1 cellular context compared by ENCODE assay signal in genomic region chr19:18635831-18636182, GRCh38.
TF ChIP-seq lines count a peak whose summit lies in the region.

No MANE protein-coding gene starts in this region.

TF ChIP-seq in HCT116, 20 proteins besides CTCF, POLR2A, EP300 and RAD21:
- TF ChIP-seq REST (IDR thresholded peaks at IDR 0.05; ENCODE audit: low read depth) (no peak), EZH2 (IDR thresholded peaks at IDR 0.05) (no peak), CBX3 (IDR thresholded peaks at IDR 0.05; ENCODE audit: low read depth) (no peak), ATF3 (IDR thresholded peaks at IDR 0.05) (no peak), FOSL1 (IDR thresholded peaks at IDR 0.05; ENCODE audit: low read depth) (no peak), EGR1 (IDR thresholded peaks at IDR 0.05; ENCODE audit: low read depth) (no peak), SP1 (IDR thresholded peaks at IDR 0.05; ENCODE audit: low read depth) (no peak), YY1 (IDR thresholded peaks at IDR 0.05; ENCODE audit: extremely low read depth, insufficient replicate concordance, low read depth, low read length) (no peak), JUND (IDR thresholded peaks at IDR 0.05) (no peak), ELF1 (IDR thresholded peaks at IDR 0.05; ENCODE audit: borderline replicate concordance, low read depth) (no peak), CEBPB (IDR thresholded peaks at IDR 0.05; ENCODE audit: low read depth) (no peak), ZFX (IDR thresholded peaks at IDR 0.05) (no peak), POLR2AphosphoS5 (IDR thresholded peaks at IDR 0.05; ENCODE audit: low read depth, low read length) (no peak), MAX (IDR thresholded peaks at IDR 0.05) (no peak), TCF7L2 (IDR thresholded peaks at IDR 0.05; ENCODE audit: borderline replicate concordance, extremely low read depth, insufficient read depth, insufficient read length) (no peak), ZNF274 (IDR thresholded peaks at IDR 0.05; ENCODE audit: low read depth, low read length) (no peak), SIN3A (IDR thresholded peaks at IDR 0.05; ENCODE audit: low read depth) (no peak), ZBTB33 (IDR thresholded peaks at IDR 0.05; ENCODE audit: extremely low read depth, insufficient replicate concordance, low read length) (no peak)
